Comparison of ENCODE assay signal across 8 cellular contexts in the genomic region with DNA sequence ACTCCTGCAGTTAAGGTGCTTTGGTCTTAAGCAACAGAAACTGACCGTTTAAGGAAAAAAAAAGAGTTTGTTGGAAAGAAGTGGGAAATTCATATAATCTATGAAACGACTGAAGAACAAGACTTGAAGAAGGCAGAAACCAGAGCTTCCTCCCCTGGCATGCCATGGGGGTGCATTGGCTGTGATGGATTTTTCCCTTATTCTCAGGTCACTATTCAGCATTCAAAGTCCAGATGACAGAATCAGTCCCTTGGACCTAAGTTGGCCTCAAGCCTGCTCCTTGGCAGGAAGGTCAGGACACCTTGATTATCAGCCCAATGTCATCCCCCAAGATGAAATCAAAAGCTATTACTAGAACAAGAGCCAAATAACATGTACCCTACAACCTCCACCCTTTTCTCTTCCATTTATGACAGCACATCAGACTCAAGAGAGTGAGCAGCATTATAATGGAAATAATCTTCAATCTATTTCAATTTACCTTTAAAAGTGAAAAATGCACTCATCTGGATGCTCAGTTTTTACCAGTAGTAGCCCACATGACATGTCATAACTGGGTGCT. TPM values are rescaled to one million over a fixed set of nuclear protein-coding genes. Genes with fewer than 3 reads are reported as not detected.
DNase-seq lines count a peak whose midpoint lies in the region; ATAC-seq and TF ChIP-seq lines count a peak whose summit lies in the region.

No MANE protein-coding gene starts in this region.

- intact Hi-C loops in psoas muscle (cut with DNase I) = no loop called here

- H3K9ac ChIP-seq in ES-I3 (ENCODE audit: low read depth, low read length) = peak overlapping the region; percentile 85

- no peak for ATAC-seq in psoas muscle
- no peak for ATAC-seq in HG02763 (IDR thresholded peaks at IDR 0.05; ENCODE audit: unreplicated experiment)

- no peak for DNase-seq in SJCRH30
- DNase-seq in fibroblast of villous mesenchyme (ENCODE audit: low read depth) = no peak
- DNase-seq in psoas muscle = no peak
- DNase-seq in RKO (ENCODE audit: low spot score) = no peak
- DNase-seq in NCI-H2227 treated with DMSO at 0.1 percent for 48 hours (lab: John Stamatoyannopoulos, UW) = no peak
- DNase-seq in AML-193 (lab: John Stamatoyannopoulos, UW) = no peak

- TF ChIP-seq CTCF in fibroblast of villous mesenchyme (IDR thresholded peaks at IDR 0.05; ENCODE audit: insufficient read depth, low read depth, low read length) (no peak), psoas muscle (IDR thresholded peaks at IDR 0.05) (no peak)

- no peaks in the 10 kb centered on the region for H3K9me3 ChIP-seq in ES-I3 (ENCODE audit: control insufficient read depth, insufficient read depth, low read length)
- H3K9me3 ChIP-seq in SJCRH30 (replicated peaks) = no peaks in the 10 kb centered on the region
- H3K9me3 ChIP-seq in psoas muscle = no peaks in the 10 kb centered on the region

- WGBS in psoas muscle, 3 donors = 60 to 72% (median 66%) methylated on average over 2 of the region's 2 CpGs

- H3K4me3 ChIP-seq in SJCRH30 (peak overlapping the region; percentile 57), fibroblast of villous mesenchyme (ENCODE audit: low read depth, low read length) (peak overlapping the region; percentile 19), psoas muscle (peak overlapping the region; percentile 78)

- H3K36me3 ChIP-seq in ES-I3 (ENCODE audit: insufficient read depth, low read length) = no peaks in the 10 kb centered on the region
- H3K36me3 ChIP-seq in SJCRH30 = no peaks in the 10 kb centered on the region
- H3K36me3 ChIP-seq in psoas muscle (ENCODE audit: insufficient read depth in 1 of 2, low read depth in 1 of 2) = no peaks in the 10 kb centered on the region

- H3K4me1 ChIP-seq in ES-I3 (ENCODE audit: insufficient read depth, low read length) (peaks cover 10% of the 10 kb centered on the region), SJCRH30 (peaks cover 51% of the 10 kb centered on the region), psoas muscle (peaks cover 22% of the 10 kb centered on the region)

- H3K27me3 ChIP-seq in SJCRH30 = no peaks in the 10 kb centered on the region
- H3K27me3 ChIP-seq in psoas muscle (ENCODE audit: insufficient read depth in 3 of 3, low read length in 2 of 3) = no peaks in the 10 kb centered on the region

- H3K27ac ChIP-seq in SJCRH30 = no peak overlapping the region; the same call in 1 of the 2 replicates
- H3K27ac ChIP-seq in psoas muscle = peak overlapping the region; percentile 98

RNA-seq across cellular contexts. Expression of a gene that starts 15.8 kb away (rescaled TPM):
- 83.5 and 87.4 TPM in 2 replicates for total RNA-seq in SJCRH30 (2014; rRNA removed; shearing (Covaris generic))
- total RNA-seq in fibroblast of villous mesenchyme (41.2 and 52.2 TPM in 2 replicates), psoas muscle (10 to 100 TPM; 11.9 to 46.3 (median 32.3) TPM)
- polyA plus RNA-seq in psoas muscle = 10 to 100 TPM in 2 of 3 donors, 1 to 10 TPM in 1; 7.2 to 23.4 (median 12.9) TPM

RNA-seq across cellular contexts. Expression of a gene that starts 20.6 kb away (rescaled TPM):
- total RNA-seq in SJCRH30 (2014; rRNA removed; shearing (Covaris generic)) = not detected in 2 replicates
- total RNA-seq in fibroblast of villous mesenchyme (under 0.01 TPM in 2 replicates), psoas muscle (100 to 1,000 TPM in 3 of 4 donors, 10 to 100 TPM in 1; 29.3 to 442 (median 247) TPM)
- 10 to 100 TPM in 2 of 3 donors, 1 to 10 TPM in 1; 2.7 to 33.1 (median 22.0) TPM for polyA plus RNA-seq in psoas muscle

RNA-seq across cellular contexts. Expression of a gene that starts 43.1 kb away (rescaled TPM):
- total RNA-seq in SJCRH30 (2014; rRNA removed; shearing (Covaris generic)) = not detected in 2 replicates
- total RNA-seq in fibroblast of villous mesenchyme (not detected in 2 replicates), psoas muscle (under 1 TPM in 2 of 4 donors, not detected in 2; 0.26 to 0.30 TPM)
- not detected for polyA plus RNA-seq in psoas muscle

RNA-seq across cellular contexts. Expression of a gene that starts 57.8 kb away (rescaled TPM):
- 0.15 and 0.24 TPM in 2 replicates for total RNA-seq in SJCRH30 (2014; rRNA removed; shearing (Covaris generic))
- total RNA-seq in fibroblast of villous mesenchyme (not detected in 2 replicates), psoas muscle (100 to 1,000 TPM in 2 of 4 donors, 10 to 100 TPM in 2; 56.3 to 269 (median 158) TPM)
- polyA plus RNA-seq in psoas muscle = 10 to 100 TPM; 11.9 to 48.1 (median 25.5) TPM

Comparison
In these comparisons a context has a peak if more than half of its experiments do, and no peak if none do; other contexts are left out.
1. H3K4me3 ChIP-seq: peak in every context shown above with its lines; median percentile 78 in psoas muscle; 57 in SJCRH30; 19 in fibroblast of villous mesenchyme.
2. RNA of a gene that starts 20.6 kb away (total RNA-seq): 29.3 to 442 TPM in psoas muscle; not detected in SJCRH30 and under 0.01 TPM in fibroblast of villous mesenchyme; every median in the first group is over 10 times any median in the second.